ENCODE assay signal across 18 cellular contexts in the genomic region with DNA sequence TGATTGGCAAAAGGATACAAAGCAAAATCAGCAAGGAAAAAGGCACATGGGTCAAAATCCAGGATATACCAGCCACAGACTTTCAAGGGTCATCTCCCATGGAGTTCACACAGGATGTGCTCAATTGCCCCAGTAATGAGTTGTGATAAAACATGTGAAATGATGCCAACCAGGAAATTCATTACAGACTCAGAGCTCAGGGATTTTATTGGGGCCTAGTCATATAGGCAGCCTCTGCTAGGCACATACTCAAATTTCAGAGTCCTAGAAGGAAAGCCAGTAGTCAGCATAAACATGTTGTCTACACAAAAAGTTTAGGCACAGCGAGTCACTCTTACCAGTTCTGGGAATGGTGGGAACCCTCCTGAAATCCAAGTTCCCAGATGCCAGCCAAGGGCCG.
DNase-seq lines count a peak whose midpoint lies in the region; ATAC-seq, FAIRE-seq and TF ChIP-seq lines count a peak whose summit lies in the region.
"Had no signal": no experiment of that assay in that cellular context is flagged by ENCODE, and none has a peak within 500 bp of the region (broad histone marks: within the 10 kb centered on the region; RNA-seq: fewer than 3 reads in every experiment).

No MANE protein-coding gene starts in this region.

- no peaks in the 10 kb centered on the region for H3K36me3 ChIP-seq in A673 (ENCODE audit: insufficient read depth, low read length, poor library complexity, severe bottlenecking)
- no peaks in the 10 kb centered on the region for H3K36me3 ChIP-seq in GM23248 (ENCODE audit: low read depth)
- H3K36me3 ChIP-seq in kidney (ENCODE audit: control insufficient read depth in 1 of 2, insufficient read depth in 2 of 2, low read length in 2 of 2) = no peaks in the 10 kb centered on the region
- H3K36me3 ChIP-seq: prostate gland, SJCRH30 had no signal

- H3K79me2 ChIP-seq in GM23248 (ENCODE audit: insufficient read depth) = no peaks in the 10 kb centered on the region

- H3K27me3 Mint-ChIP-seq in activated CD4-positive, alpha-beta T cell treated with anti-CD3 and anti-CD28 coated beads for 36 hours = no peaks in the 10 kb centered on the region
- H3K27me3 Mint-ChIP-seq: activated CD8-positive, alpha-beta memory T cell treated with anti-CD3 and anti-CD28 coated beads, Interleukin-2, amount 10 ng/mL, durations not matched to agents 7 days and 5 days had no signal

- DNase-seq in A673 (ENCODE audit: low spot score) (peak; percentile 45), GM23248 (peak; percentile 78), RPMI7951 (ENCODE audit: low read depth) (peak; percentile 37), fibroblast of the aortic adventitia (ENCODE audit: low read depth) (peak; percentile 31), kidney (no peak), GF-D8 (lab: John Stamatoyannopoulos, UW) (no peak)
- no peak for DNase-seq in activated CD4-positive, alpha-beta T cell treated with anti-CD3 and anti-CD28 coated beads for 36 hours
- DNase-seq: activated CD8-positive, alpha-beta memory T cell treated with anti-CD3 and anti-CD28 coated beads, Interleukin-2, amount 10 ng/mL, durations not matched to agents 7 days and 5 days; AML-193; cerebellar nuclear complex; NCI-H1694 treated with DMSO at 0.1 percent for 48 hours; NCI-H82; SJCRH30 had no signal

- H3K4me3 ChIP-seq in A673 (ENCODE audit: low read depth, low read length, poor library complexity, severe bottlenecking) = no peak overlapping the region
- H3K4me3 ChIP-seq in GM23248 = no peak overlapping the region
- H3K4me3 ChIP-seq in fibroblast of the aortic adventitia (ENCODE audit: low read depth, low read length) = no peak overlapping the region
- H3K4me3 ChIP-seq in kidney (ENCODE audit: low read length in 2 of 2) = no peak overlapping the region
- H3K4me3 ChIP-seq: prostate gland, SJCRH30 had no signal

- no peak for TF ChIP-seq CTCF in A673 (conservative IDR thresholded peaks at IDR 0.05; ENCODE audit: low read depth, low read length)
- no peak for TF ChIP-seq CTCF in fibroblast of the aortic adventitia (IDR thresholded peaks at IDR 0.05; ENCODE audit: insufficient read depth, low read length)
- TF ChIP-seq CTCF in kidney (IDR thresholded peaks at IDR 0.05; ENCODE audit: borderline replicate concordance, extremely low read depth, insufficient read depth) = no peak

- no peaks in the 10 kb centered on the region for H3K36me3 Mint-ChIP-seq in activated CD4-positive, alpha-beta T cell treated with anti-CD3 and anti-CD28 coated beads for 36 hours (ENCODE audit: low read depth)
- H3K36me3 Mint-ChIP-seq: activated CD8-positive, alpha-beta memory T cell treated with anti-CD3 and anti-CD28 coated beads, Interleukin-2, amount 10 ng/mL, durations not matched to agents 7 days and 5 days; activated naive CD4-positive, alpha-beta T cell treated with anti-CD3 and anti-CD28 coated beads, Interleukin-2, amount 50 U/mL, for 72 hours had no signal

- no peak overlapping the region for H3K27ac Mint-ChIP-seq in activated CD4-positive, alpha-beta T cell treated with anti-CD3 and anti-CD28 coated beads for 36 hours
- H3K27ac Mint-ChIP-seq: activated CD8-positive, alpha-beta memory T cell treated with anti-CD3 and anti-CD28 coated beads, Interleukin-2, amount 10 ng/mL, durations not matched to agents 7 days and 5 days had no signal

- in situ Hi-C loops in GM23248 (cut with MboI) = loop anchor here (25.0 kb wide), 1 partner anchor 388 kb away; no protein-coding TSS in a partner anchor

- no peaks in the 10 kb centered on the region for H4K20me1 ChIP-seq in GM23248 (ENCODE audit: insufficient read depth)

- H3K27me3 ChIP-seq in A673 (replicated peaks; ENCODE audit: insufficient read depth, low read depth, low read length, poor library complexity) (no peaks in the 10 kb centered on the region), GM23248 (replicated peaks; ENCODE audit: insufficient read depth) (no peaks in the 10 kb centered on the region)
- H3K27me3 ChIP-seq: SJCRH30 had no signal

- CTCF ChIA-PET in A673 (lab: Charles Lee) = no interaction called here
- CTCF ChIA-PET in activated CD4-positive, alpha-beta T cell treated with anti-CD3 and anti-CD28 coated beads for 36 hours (lab: Charles Lee) = interaction anchor here (0.9 to 3.5 kb wide), 2 partner anchors 24 to 166 kb away, joined by 4 to 47 read pairs; no protein-coding TSS in a partner anchor

- FAIRE-seq in kidney (lab: Jason Lieb, UNC) = no peak
- FAIRE-seq: GM18507, urothelium cell line had no signal

- BruUV-seq in A673 (replicated peaks; lab: Mats Ljungman, UMichigan) = no TSS peak

- intact Hi-C loops in A673 (cut with micrococcal nuclease; ENCODE audit: unreplicated experiment) = loop anchor here (10.0 kb wide), 1 partner anchor 1061 kb away; no protein-coding TSS in a partner anchor
- intact Hi-C loops in kidney (cut with DNase I) = loop anchor here (5.0 to 10.0 kb wide), 2 partner anchors 168 to 391 kb away; no protein-coding TSS in a partner anchor
- intact Hi-C loops in activated CD4-positive, alpha-beta T cell treated with anti-CD3 and anti-CD28 coated beads for 36 hours (cut with DNase I, micrococcal nuclease) = loop anchor here in 1 of 2 experiments (5.0 kb wide), 1 partner anchor 253 kb away; a partner anchor contains a TSS

- no peak overlapping the region for H3K27ac ChIP-seq in A673 (ENCODE audit: low read depth, low read length, poor library complexity, severe bottlenecking)
- peak overlapping the region; percentile 49 for H3K27ac ChIP-seq in GM23248
- no peak overlapping the region for H3K27ac ChIP-seq in kidney (ENCODE audit: low read depth in 2 of 2, low read length in 2 of 2)
- H3K27ac ChIP-seq: prostate gland, SJCRH30 had no signal

- H3K9me3 ChIP-seq in A673 (ENCODE audit: low read depth, low read length, poor library complexity, severe bottlenecking) = no peaks in the 10 kb centered on the region
- H3K9me3 ChIP-seq in GM23248 (ENCODE audit: low read depth) = no peaks in the 10 kb centered on the region
- H3K9me3 ChIP-seq in kidney (ENCODE audit: control insufficient read depth in 1 of 2, low read length in 2 of 2) = no peaks in the 10 kb centered on the region
- H3K9me3 ChIP-seq: prostate gland, SJCRH30 had no signal

- peaks cover 15% of the 10 kb centered on the region; the same call in 1 of the 2 replicates for H3F3A ChIP-seq in GM23248 (ENCODE audit: insufficient read depth)

- no peaks in the 10 kb centered on the region for H3K4me1 ChIP-seq in A673 (ENCODE audit: insufficient read depth, low read length, poor library complexity, severe bottlenecking)
- peaks cover 25% of the 10 kb centered on the region for H3K4me1 ChIP-seq in GM23248 (ENCODE audit: insufficient read depth)
- no peaks in the 10 kb centered on the region for H3K4me1 ChIP-seq in kidney (ENCODE audit: control insufficient read depth in 1 of 2, insufficient read depth in 1 of 2, low read depth in 1 of 2, low read length in 2 of 2)
- H3K4me1 ChIP-seq: prostate gland, SJCRH30 had no signal

- no peak overlapping the region for H3K4me3 Mint-ChIP-seq in activated CD4-positive, alpha-beta T cell treated with anti-CD3 and anti-CD28 coated beads for 36 hours
- H3K4me3 Mint-ChIP-seq: activated CD8-positive, alpha-beta memory T cell treated with anti-CD3 and anti-CD28 coated beads, Interleukin-2, amount 10 ng/mL, durations not matched to agents 7 days and 5 days had no signal

- H3K9me3 Mint-ChIP-seq in activated CD4-positive, alpha-beta T cell treated with anti-CD3 and anti-CD28 coated beads for 36 hours (ENCODE audit: low read depth) = no peaks in the 10 kb centered on the region
- H3K9me3 Mint-ChIP-seq: activated naive CD4-positive, alpha-beta T cell treated with anti-CD3 and anti-CD28 coated beads, Interleukin-2, amount 50 U/mL, for 72 hours had no signal

- H3K4me1 Mint-ChIP-seq in activated CD4-positive, alpha-beta T cell treated with anti-CD3 and anti-CD28 coated beads for 36 hours = peaks cover 5% of the 10 kb centered on the region

- no peak overlapping the region for H3K9ac ChIP-seq in GM23248
- H3K9ac ChIP-seq in kidney (ENCODE audit: low read length in 2 of 2) = no peak overlapping the region

- ATAC-seq in HG02623 (IDR thresholded peaks at IDR 0.05; ENCODE audit: unreplicated experiment) = no peak
- no peak for ATAC-seq in activated CD4-positive, alpha-beta T cell treated with anti-CD3 and anti-CD28 coated beads for 36 hours
- ATAC-seq: activated CD8-positive, alpha-beta memory T cell treated with anti-CD3 and anti-CD28 coated beads, Interleukin-2, amount 10 ng/mL, durations not matched to agents 7 days and 5 days; activated naive CD4-positive, alpha-beta T cell treated with anti-CD3 and anti-CD28 coated beads, Interleukin-2, amount 50 U/mL, for 72 hours had no signal

- no peak overlapping the region for H3K4me2 ChIP-seq in GM23248 (ENCODE audit: unreplicated experiment)

- WGBS in GM23248 (ENCODE audit: low coverage in 1 of 2, low lambda C conversion rate in 2 of 2, missing lambda C conversion rate in 2 of 2), 2 experiments = 55 to 69% methylated on average over 2 of the region's 2 CpGs

- H2AFZ ChIP-seq in GM23248 = peak overlapping the region; percentile 36

- no peaks in the 10 kb centered on the region for H3K9me2 ChIP-seq in GM23248 (ENCODE audit: insufficient read depth)

- POLR2A ChIA-PET in A673 (lab: Charles Lee; ENCODE audit: low non-redundant PET) = interaction anchor here (0.6 kb wide), 1 partner anchor 343 kb away, joined by 6 read pairs; no protein-coding TSS in a partner anchor
- POLR2A ChIA-PET in activated CD4-positive, alpha-beta T cell treated with anti-CD3 and anti-CD28 coated beads for 36 hours (lab: Charles Lee) = no interaction called here

Comparison
In these comparisons a context has a peak if more than half of its experiments do, and no peak if none do; other contexts are left out.
1. DNase-seq: peak in A673 (single experiment), GM23248 (single experiment), RPMI7951 (single experiment) and fibroblast of the aortic adventitia (single experiment); none in kidney (single experiment), GF-D8 (single experiment) and activated CD4-positive, alpha-beta T cell treated with anti-CD3 and anti-CD28 coated beads for 36 hours (single experiment).